Comparison of ENCODE assay signal across 31 cellular contexts in genomic region chr11:50080256-50080655, GRCh38. TPM values are rescaled to one million over a fixed set of nuclear protein-coding genes. Genes with fewer than 3 reads are reported as not detected.
"Had no signal": no experiment of that assay in that cellular context is flagged by ENCODE, and none has a peak within 500 bp of the region (broad histone marks: within the 10 kb centered on the region; RNA-seq: fewer than 3 reads in every experiment).

No MANE protein-coding gene starts in this region.

- H3K36me3 Mint-ChIP-seq: stimulated activated naive B cell treated with anti-CD40 and anti-IgM and Interleukin-4, amounts not matched to agents 10 μg/mL and 1 μg/mL and 100 μg/mL, for 72 hours had no signal

- H3K27ac Mint-ChIP-seq: mesothelial cell of epicardium; naive B cell; natural killer cell; nephron progenitor cell; progenitor cell of endocrine pancreas; stimulated activated naive B cell treated with anti-CD40 and anti-IgM and Interleukin-4, amounts not matched to agents 10 μg/mL and 1 μg/mL and 100 μg/mL, for 72 hours had no signal

- H3K9me3 ChIP-seq: ovary, right atrium auricular region, right lobe of liver, testis, upper lobe of right lung had no signal

- H3K4me1 Mint-ChIP-seq: mesothelial cell of epicardium; naive B cell; natural killer cell; nephron progenitor cell; stimulated activated naive B cell treated with anti-CD40 and anti-IgM and Interleukin-4, amounts not matched to agents 10 μg/mL and 1 μg/mL and 100 μg/mL, for 72 hours had no signal

- H3K4me3 Mint-ChIP-seq: mesothelial cell of epicardium; naive B cell; natural killer cell; nephron progenitor cell; stimulated activated naive B cell treated with anti-CD40 and anti-IgM and Interleukin-4, amounts not matched to agents 10 μg/mL and 1 μg/mL and 100 μg/mL, for 72 hours had no signal

- DNase-seq: hippocampal formation; kidney glomerular epithelial cell; left colon; left lung; lower lobe of right lung; mesendoderm; naive B cell; natural killer cell; nephron progenitor cell; ovary; right lobe of liver; stimulated activated CD4-positive, alpha-beta T cell treated with anti-CD3 and anti-CD28 coated beads, Interleukin-1b, Interleukin-23, amount 100 ng/mL, for 48 hours; stimulated activated CD4-positive, alpha-beta T cell treated with anti-CD3 and anti-CD28 coated beads, Interleukin-2, amount 100 ng/mL, for 48 hours; stimulated activated naive B cell treated with anti-CD40 and anti-IgM and Interleukin-4, amounts not matched to agents 10 μg/mL and 1 μg/mL and 100 μg/mL, for 72 hours; stimulated activated naive CD8-positive, alpha-beta T cell treated with anti-CD3 and anti-CD28 coated beads, Interleukin-15, Interleukin-2, amounts not matched to agents 100 U/mL and 50 U/mL, for 24 hours; stomach; testis; tibial artery; trophoblast cell; upper lobe of right lung had no signal

- H3K27ac ChIP-seq: left lung, lower lobe of right lung, ovary, right atrium auricular region, right lobe of liver, stomach, testis, tibial artery, upper lobe of right lung had no signal

- H3K4me3 ChIP-seq: left lung, lower lobe of right lung, ovary, right atrium auricular region, right lobe of liver, smooth muscle cell, stomach, testis, tibial artery, upper lobe of right lung had no signal

- H3K4me2 ChIP-seq: smooth muscle cell had no signal

- H3K36me3 ChIP-seq: left lung, lower lobe of right lung, ovary, right atrium auricular region, right lobe of liver, stomach, tibial artery, upper lobe of right lung had no signal

- H3K27me3 ChIP-seq: left lung, ovary, right atrium auricular region, right lobe of liver, stomach, testis, tibial artery, upper lobe of right lung had no signal

- H3K4me1 ChIP-seq: left lung, lower lobe of right lung, right atrium auricular region, right lobe of liver, stomach, testis, tibial artery, upper lobe of right lung had no signal

- H3K27me3 Mint-ChIP-seq: naive B cell; progenitor cell of endocrine pancreas; stimulated activated naive B cell treated with anti-CD40 and anti-IgM and Interleukin-4, amounts not matched to agents 10 μg/mL and 1 μg/mL and 100 μg/mL, for 72 hours had no signal

RNA-seq across cellular contexts. Expression of gene OR4C45, which starts 47.6 kb away (rescaled TPM):
- total RNA-seq: left colon, left lung, liver, lower lobe of right lung, mesothelial cell of epicardium, mononuclear cell, natural killer cell, omental fat pad, ovary, progenitor cell of endocrine pancreas, pulmonary artery endothelial cell, renal cortical epithelial cell, right atrium auricular region, right lobe of liver, skeletal muscle tissue, smooth muscle cell, stomach, testis, upper lobe of right lung had no signal
- polyA plus RNA-seq: keratinocyte, liver, ovary, smooth muscle cell, stomach had no signal
